28 cellular contexts compared by ENCODE assay signal in the genomic region with DNA sequence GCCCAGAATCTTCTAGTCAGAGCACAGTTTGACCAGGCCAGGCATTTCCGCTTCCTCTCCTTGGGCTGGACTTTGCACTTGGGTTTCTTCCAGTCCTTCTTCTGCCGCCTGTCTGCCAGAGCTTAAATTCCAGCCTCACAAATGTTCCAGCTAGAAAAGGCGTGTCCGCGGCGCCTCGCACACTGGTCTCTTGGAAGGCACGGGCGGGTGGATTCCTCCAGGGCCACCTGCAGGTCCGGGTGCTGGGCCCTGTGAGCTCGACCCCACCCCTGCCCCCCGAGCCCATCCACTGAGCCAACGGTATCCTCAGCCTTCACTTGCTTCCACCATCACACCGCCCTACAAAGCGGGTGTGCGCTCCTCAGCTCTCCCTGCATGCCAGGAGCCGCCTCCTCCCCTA.
"Had no signal": no experiment of that assay in that cellular context is flagged by ENCODE, and none has a peak within 500 bp of the region (broad histone marks: within the 10 kb centered on the region; RNA-seq: fewer than 3 reads in every experiment).

No MANE protein-coding gene starts in this region.

- ATAC-seq: effector memory CD8-positive, alpha-beta T cell; esophagus mucosa; gastrocnemius medialis; heart right ventricle; left cardiac atrium; left lung; left ventricle myocardium superior; lower lobe of right lung; mucosa of descending colon had no signal

- H3K4me3 Mint-ChIP-seq: dendritic cell treated with granulocyte-macrophage colony-stimulating factor and Interleukin-4, amounts not matched to agents 40 ng/mL and 50 ng/mL, for 4 days; effector memory CD8-positive, alpha-beta T cell; endodermal cell; immature natural killer cell; mesothelial cell of epicardium; naive B cell had no signal

- H3K27me3 ChIP-seq: colonic mucosa, esophagus squamous epithelium, gastrocnemius medialis, heart right ventricle, left lung had no signal

- H3K27ac Mint-ChIP-seq: dendritic cell treated with granulocyte-macrophage colony-stimulating factor and Interleukin-4, amounts not matched to agents 40 ng/mL and 50 ng/mL, for 4 days; effector memory CD8-positive, alpha-beta T cell; endodermal cell; immature natural killer cell; mesothelial cell of epicardium; naive B cell had no signal

- H3K27ac ChIP-seq: colonic mucosa, epithelial cell of prostate, esophagus squamous epithelium, gastrocnemius medialis, heart right ventricle, left lung, lower lobe of right lung had no signal

- H3K9me3 ChIP-seq: colonic mucosa, esophagus squamous epithelium, gastrocnemius medialis, lower lobe of right lung had no signal

- H3K4me3 ChIP-seq: colonic mucosa, esophagus squamous epithelium, gastrocnemius medialis, heart right ventricle, left lung, lower lobe of right lung, mucosa of descending colon had no signal

- DNase-seq: colonic mucosa; cortex of kidney; effector CD8-positive, alpha-beta T cell; effector memory CD8-positive, alpha-beta T cell; endodermal cell; erythroblast; esophagus squamous epithelium; foreskin fibroblast; foreskin melanocyte; gastrocnemius medialis; glutamatergic neuron; head of caudate nucleus; heart right ventricle; hippocampal formation; immature natural killer cell; islet precursor cell; left cardiac atrium; left lung; left ventricle myocardium superior; lower lobe of right lung; mesenchymal stem cell; mucosa of descending colon; naive B cell had no signal

- H3K27me3 Mint-ChIP-seq: dendritic cell treated with granulocyte-macrophage colony-stimulating factor and Interleukin-4, amounts not matched to agents 40 ng/mL and 50 ng/mL, for 4 days; effector memory CD8-positive, alpha-beta T cell; naive B cell had no signal

- H3K4me1 ChIP-seq: colonic mucosa, esophagus squamous epithelium, gastrocnemius medialis, heart right ventricle, left lung, lower lobe of right lung had no signal

- FAIRE-seq: endometrium had no signal

- H3K4me1 Mint-ChIP-seq: endodermal cell, immature natural killer cell, mesothelial cell of epicardium, naive B cell had no signal

- H3K36me3 ChIP-seq: colonic mucosa, esophagus squamous epithelium, gastrocnemius medialis, heart right ventricle, left lung, lower lobe of right lung had no signal

- H3K36me3 Mint-ChIP-seq: immature natural killer cell, naive B cell had no signal
